In genomic region chr16:15494231-15494630, GRCh38 we compare ENCODE assay signal across 13 cellular contexts. TPM values are rescaled to one million over a fixed set of nuclear protein-coding genes. Genes with fewer than 3 reads are reported as not detected.
DNase-seq lines count a peak whose midpoint lies in the region; ATAC-seq and TF ChIP-seq lines count a peak whose summit lies in the region.
"Had no signal": no experiment of that assay in that cellular context is flagged by ENCODE, and none has a peak within 500 bp of the region (broad histone marks: within the 10 kb centered on the region; RNA-seq: fewer than 3 reads in every experiment).

No MANE protein-coding gene starts in this region.

- peak; percentile 64 for ATAC-seq in activated naive CD8-positive, alpha-beta T cell treated with anti-CD3 and anti-CD28 coated beads, Interleukin-2, amount 50 U/mL, for 24 hours
- ATAC-seq in HG02642 (IDR thresholded peaks at IDR 0.05; ENCODE audit: poor library complexity, unreplicated experiment) = no peak
- ATAC-seq in HG03457 (IDR thresholded peaks at IDR 0.05; ENCODE audit: unreplicated experiment) = no peak

- H3K4me1 ChIP-seq in GM23248 (ENCODE audit: insufficient read depth) (peaks cover 48% of the 10 kb centered on the region), osteoblast (ENCODE audit: insufficient read depth, low read length) (peaks cover 33% of the 10 kb centered on the region)

- peaks cover 16% of the 10 kb centered on the region for H3K9me3 Mint-ChIP-seq in activated naive CD8-positive, alpha-beta T cell treated with anti-CD3 and anti-CD28 coated beads, Interleukin-2, amount 50 U/mL, for 24 hours

- peak overlapping the region; percentile 61 for H3K9ac ChIP-seq in GM23248

- H3K4me1 Mint-ChIP-seq in activated naive CD8-positive, alpha-beta T cell treated with anti-CD3 and anti-CD28 coated beads, Interleukin-2, amount 50 U/mL, for 24 hours = peaks cover 85% of the 10 kb centered on the region

- H4K20me1 ChIP-seq in GM23248 (ENCODE audit: insufficient read depth) (no peaks in the 10 kb centered on the region), osteoblast (ENCODE audit: insufficient read depth, low read length) (peaks cover 18% of the 10 kb centered on the region)

- WGBS in GM23248 (ENCODE audit: low coverage in 1 of 2, low lambda C conversion rate in 2 of 2, missing lambda C conversion rate in 2 of 2), 2 experiments = 1 to 2% methylated on average over 4 of the region's 4 CpGs

- H3K9me2 ChIP-seq in GM23248 (ENCODE audit: insufficient read depth) = peaks cover 4% of the 10 kb centered on the region; the same call in 1 of the 2 replicates

- H3K4me3 Mint-ChIP-seq in activated naive CD8-positive, alpha-beta T cell treated with anti-CD3 and anti-CD28 coated beads, Interleukin-2, amount 50 U/mL, for 24 hours = peak overlapping the region; percentile 58

- H3K4me3 ChIP-seq in GM23248 (peak overlapping the region; percentile 21), osteoblast (ENCODE audit: insufficient read depth, low read length) (no peak overlapping the region)

- DNase-seq in AG20443 (ENCODE audit: low spot score) = peak; percentile 40
- peak; percentile 77 for DNase-seq in GM23248
- no peak for DNase-seq in activated naive CD8-positive, alpha-beta T cell treated with anti-CD3 and anti-CD28 coated beads, Interleukin-2, amount 50 U/mL, for 24 hours
- no peak for DNase-seq in osteoblast (ENCODE audit: insufficient read length, low spot score, missing footprints)
- DNase-seq in stimulated activated CD4-positive, alpha-beta T cell treated with anti-CD3 and anti-CD28 coated beads, Interleukin-4, amount 100 ng/mL, for 24 hours = no peak
- DNase-seq in NCI-H2081 treated with DMSO at 0.1 percent for 48 hours (lab: John Stamatoyannopoulos, UW) = no peak
- DNase-seq: activated CD4-positive, alpha-beta T cell treated with anti-CD3 and anti-CD28 coated beads for 48 hours; anterior cingulate cortex; Calu3; Karpas-422; NCI-H748 treated with DMSO at 0.1 percent for 48 hours had no signal

- H3K27ac ChIP-seq in GM23248 (peak overlapping the region; percentile 80), osteoblast (ENCODE audit: low read depth, low read length) (peak overlapping the region; percentile 70)

- in situ Hi-C loops in GM23248 (cut with MboI) = no loop called here

- peaks cover 2% of the 10 kb centered on the region for H3K27me3 Mint-ChIP-seq in activated naive CD8-positive, alpha-beta T cell treated with anti-CD3 and anti-CD28 coated beads, Interleukin-2, amount 50 U/mL, for 24 hours

- H2AFZ ChIP-seq in GM23248 = no peak overlapping the region
- no peak overlapping the region for H2AFZ ChIP-seq in osteoblast (ENCODE audit: low read length)

- H3K9me3 ChIP-seq in GM23248 (ENCODE audit: low read depth) (no peaks in the 10 kb centered on the region), osteoblast (ENCODE audit: low read depth, low read length) (no peaks in the 10 kb centered on the region)

- H3K36me3 Mint-ChIP-seq in activated naive CD8-positive, alpha-beta T cell treated with anti-CD3 and anti-CD28 coated beads, Interleukin-2, amount 50 U/mL, for 24 hours (ENCODE audit: low read depth) = peaks cover 40% of the 10 kb centered on the region

- H3K27ac Mint-ChIP-seq in activated naive CD8-positive, alpha-beta T cell treated with anti-CD3 and anti-CD28 coated beads, Interleukin-2, amount 50 U/mL, for 24 hours = peak overlapping the region; percentile 98

- H3K27me3 ChIP-seq in GM23248 (replicated peaks; ENCODE audit: insufficient read depth) = no peaks in the 10 kb centered on the region
- no peaks in the 10 kb centered on the region for H3K27me3 ChIP-seq in osteoblast (ENCODE audit: insufficient read depth, low read length)

- H3K79me2 ChIP-seq in GM23248 (ENCODE audit: insufficient read depth) (peaks cover 72% of the 10 kb centered on the region), osteoblast (ENCODE audit: insufficient read depth, low read length) (peaks cover 52% of the 10 kb centered on the region)

- no peak for TF ChIP-seq CTCF in osteoblast (IDR thresholded peaks at IDR 0.05; ENCODE audit: extremely low read depth, low read depth, low read length)

- H3K4me2 ChIP-seq in GM23248 (ENCODE audit: unreplicated experiment) = peak overlapping the region; percentile 82
- H3K4me2 ChIP-seq in osteoblast (ENCODE audit: insufficient read depth, low read length) = peak overlapping the region; percentile 5

- H3K36me3 ChIP-seq in GM23248 (ENCODE audit: low read depth) = no peaks in the 10 kb centered on the region
- H3K36me3 ChIP-seq in osteoblast (ENCODE audit: insufficient read depth, low read length) = no peaks in the 10 kb centered on the region

- peaks cover 51% of the 10 kb centered on the region for H3F3A ChIP-seq in GM23248 (ENCODE audit: insufficient read depth)

RNA-seq across cellular contexts. Expression of gene BMERB1, which starts 59.8 kb away (rescaled TPM):
- 62.3 and 94.1 TPM in 2 replicates for total RNA-seq in GM23248 (2014; rRNA removed; shearing (Covaris generic))
- polyA plus RNA-seq in GM23248 (2016; fragmentation: Nextera tagmentation; extraction: Ambion mirVana) = 55.2 and 56.3 TPM in 2 replicates
- total RNA-seq in osteoblast = 57.2 and 77.2 TPM in 2 replicates

Comparison
In these comparisons a context has a peak if more than half of its experiments do, and no peak if none do; other contexts are left out.
1. DNase-seq: peak in AG20443 (single experiment) and GM23248 (single experiment); none in activated naive CD8-positive, alpha-beta T cell treated with anti-CD3 and anti-CD28 coated beads, Interleukin-2, amount 50 U/mL, for 24 hours (single experiment), osteoblast (single experiment), stimulated activated CD4-positive, alpha-beta T cell treated with anti-CD3 and anti-CD28 coated beads, Interleukin-4, amount 100 ng/mL, for 24 hours (single experiment) and NCI-H2081 treated with DMSO at 0.1 percent for 48 hours (single experiment).